In genomic region chr12:65826513-65827171, GRCh38 we compare ENCODE assay signal across 9 cellular contexts. TPM values are rescaled to one million over a fixed set of nuclear protein-coding genes. Genes with fewer than 3 reads are reported as not detected.
A peak's percentile ranks its signal among the peaks of the same experiment; 100 is the strongest.
DNase-seq lines count a peak whose midpoint lies in the region; ATAC-seq and TF ChIP-seq lines count a peak whose summit lies in the region.
"Had no signal": no experiment of that assay in that cellular context is flagged by ENCODE, and none has a peak within 500 bp of the region (broad histone marks: within the 10 kb centered on the region; RNA-seq: fewer than 3 reads in every experiment).

No MANE protein-coding gene starts in this region.

- H3K9me3 ChIP-seq in HUES48 (ENCODE audit: control insufficient read depth, insufficient read depth, low read length) (no peaks in the 10 kb centered on the region), muscle layer of duodenum (ENCODE audit: control insufficient read depth in 1 of 2, low read length in 2 of 2) (no peaks in the 10 kb centered on the region)

- peak overlapping the region; percentile 86 for H3K27ac ChIP-seq in HUES48 (ENCODE audit: low read depth, low read length)
- H3K27ac ChIP-seq in muscle layer of duodenum (ENCODE audit: low read length), result no peak overlapping the region

- H3K27me3 ChIP-seq in BJ (ENCODE audit: control insufficient read depth, insufficient read depth, low read length) (no peaks in the 10 kb centered on the region), HUES48 (ENCODE audit: control insufficient read depth, insufficient read depth, low read length) (no peaks in the 10 kb centered on the region), muscle layer of duodenum (ENCODE audit: low read depth, low read length) (peaks cover 26% of the 10 kb centered on the region)

- no peaks in the 10 kb centered on the region for H3K9me3 Mint-ChIP-seq in activated naive CD4-positive, alpha-beta T cell treated with anti-CD3 and anti-CD28 coated beads, Interleukin-2, amount 50 U/mL, for 72 hours

- peak overlapping the region; percentile 74 for H3K4me3 ChIP-seq in BJ (ENCODE audit: low read depth, low read length)
- peak overlapping the region; percentile 75 for H3K4me3 ChIP-seq in HUES48 (ENCODE audit: low read depth, low read length)
- peak overlapping the region; percentile 85 for H3K4me3 ChIP-seq in choroid plexus epithelial cell (ENCODE audit: low read depth, low read length)
- peak overlapping the region; percentile 47 to 78 for H3K4me3 ChIP-seq in muscle layer of duodenum (ENCODE audit: low read depth in 1 of 2, low read length in 2 of 2)

- no peak for TF ChIP-seq CTCF in BJ (IDR thresholded peaks at IDR 0.05; ENCODE audit: insufficient read depth, low read depth, low read length)
- no peak for TF ChIP-seq CTCF in choroid plexus epithelial cell (conservative IDR thresholded peaks at IDR 0.05; ENCODE audit: low read depth, low read length)

- CTCF ChIA-PET in BJ (lab: Yijun Ruan, JAX), result interaction anchor here (1.7 kb wide), 1 partner anchor 13 kb away, joined by 5 read pairs; no protein-coding TSS in a partner anchor

- H3K4me1 ChIP-seq in HUES48 (ENCODE audit: control insufficient read depth, insufficient read depth, low read length) (peaks cover 32% of the 10 kb centered on the region), muscle layer of duodenum (ENCODE audit: control insufficient read depth in 1 of 2, insufficient read depth in 2 of 2, low read length in 2 of 2) (peaks cover 3 to 34% of the 10 kb centered on the region in 2 donors)

- H3K36me3 Mint-ChIP-seq in activated naive CD4-positive, alpha-beta T cell treated with anti-CD3 and anti-CD28 coated beads, Interleukin-2, amount 50 U/mL, for 72 hours, result peaks cover 14 to 15% of the 10 kb centered on the region in 2 donors

- H3K27ac Mint-ChIP-seq in activated naive CD4-positive, alpha-beta T cell treated with anti-CD3 and anti-CD28 coated beads, Interleukin-2, amount 50 U/mL, for 72 hours, result no peak overlapping the region

- DNase-seq in BJ (ENCODE audit: low read depth), result peak; percentile 41
- no peak for DNase-seq in choroid plexus epithelial cell (ENCODE audit: low read depth)
- DNase-seq in activated naive CD4-positive, alpha-beta T cell treated with anti-CD3 and anti-CD28 coated beads, Interleukin-2, amount 50 U/mL, for 72 hours (ENCODE audit: low spot score in 2 of 2), result no peak
- no peak for DNase-seq in NCI-H128 (lab: John Stamatoyannopoulos, UW; ENCODE audit: unreplicated experiment)
- DNase-seq in globus pallidus (ENCODE audit: low spot score), result no peak
- DNase-seq: NCI-H2081 had no signal

- H3K36me3 ChIP-seq in BJ (ENCODE audit: control insufficient read depth, insufficient read depth, low read length) (no peaks in the 10 kb centered on the region), HUES48 (ENCODE audit: control insufficient read depth, insufficient read depth, low read length) (peaks cover 31% of the 10 kb centered on the region), muscle layer of duodenum (ENCODE audit: control insufficient read depth in 1 of 2, insufficient read depth in 2 of 2, low read length in 2 of 2) (no peaks in the 10 kb centered on the region)

- POLR2A ChIA-PET in BJ (lab: Charles Lee), result interaction anchor here (0.7 kb wide), 1 partner anchor 51 kb away, joined by 4 read pairs; no protein-coding TSS in a partner anchor

- no peak for ATAC-seq in HG03469 (IDR thresholded peaks at IDR 0.05; ENCODE audit: unreplicated experiment)
- ATAC-seq in activated naive CD4-positive, alpha-beta T cell treated with anti-CD3 and anti-CD28 coated beads, Interleukin-2, amount 50 U/mL, for 72 hours, result no peak

- H3K9ac ChIP-seq in HUES48 (ENCODE audit: low read depth, low read length), result peak overlapping the region; percentile 72

RNA-seq across cellular contexts. Expression of gene HMGA2, which starts 2.4 kb away (rescaled TPM):
- 10.1 and 19.9 TPM in 2 replicates for polyA plus RNA-seq in BJ (2011; rRNA removed)
- polyA minus RNA-seq in BJ (2011; rRNA and poly(A)+ RNA removed), result 22.5 and 23.2 TPM in 2 replicates
- total RNA-seq in activated naive CD4-positive, alpha-beta T cell treated with anti-CD3 and anti-CD28 coated beads, Interleukin-2, amount 50 U/mL, for 72 hours, result under 1 TPM in 1 of 2 donors, not detected in 1; 0.45 TPM
